ENCODE assay signal across 1 cellular context in the genomic region with DNA sequence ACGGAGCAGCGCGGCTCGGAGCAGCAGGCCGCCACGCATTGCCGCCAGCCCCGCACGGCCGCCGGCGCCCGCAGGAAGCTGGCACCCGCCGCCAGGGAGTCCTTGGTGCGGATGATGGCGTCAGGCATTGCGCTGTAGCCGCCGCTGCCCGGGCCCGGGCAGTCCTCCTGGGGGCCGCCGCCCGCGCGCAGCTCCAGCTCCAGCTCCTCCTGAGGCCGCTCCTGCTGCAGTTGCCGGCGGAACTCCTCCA.
TF ChIP-seq lines count a peak whose summit lies in the region.

No MANE protein-coding gene starts in this region.

TF ChIP-seq in HepG2, 621 proteins besides CTCF, POLR2A, EP300 and RAD21 (continued from another document and continues in another):
- TF ChIP-seq ZNF660 (CRISPR knock-in tag; IDR thresholded peaks at IDR 0.05; ENCODE audit: borderline replicate concordance, low read depth) (no peak), ZNF83 (CRISPR knock-in tag; IDR thresholded peaks at IDR 0.05; ENCODE audit: borderline replicate concordance) (peak; percentile 16; the same call in 1 of the 2 replicates), ZFP90 (CRISPR knock-in tag; IDR thresholded peaks at IDR 0.05; ENCODE audit: borderline replicate concordance) (no peak), ISL2 (CRISPR knock-in tag; IDR thresholded peaks at IDR 0.05) (no peak), ZNF550 (CRISPR knock-in tag; IDR thresholded peaks at IDR 0.05; ENCODE audit: borderline replicate concordance) (no peak), AGO2 (optimal IDR thresholded peaks at IDR 0.05; ENCODE audit: low read depth, low read length) (peak; percentile 37), ZNF598 (CRISPR knock-in tag; IDR thresholded peaks at IDR 0.05; ENCODE audit: borderline replicate concordance) (no peak), SOX6 (IDR thresholded peaks at IDR 0.05) (no peak), SOX6 (CRISPR knock-in tag; IDR thresholded peaks at IDR 0.05) (no peak), ZNF230 (CRISPR knock-in tag; IDR thresholded peaks at IDR 0.05) (no peak), BCL6 (CRISPR knock-in tag; IDR thresholded peaks at IDR 0.05) (0 out of 2 replicates have a peak, but pooled peaks have one; percentile 5), ZKSCAN8 (CRISPR knock-in tag; IDR thresholded peaks at IDR 0.05; ENCODE audit: borderline replicate concordance) (no peak), ZSCAN30 (CRISPR knock-in tag; IDR thresholded peaks at IDR 0.05) (no peak), ZNF460 (CRISPR knock-in tag; IDR thresholded peaks at IDR 0.05; ENCODE audit: borderline replicate concordance) (no peak), NFKB2 (CRISPR knock-in tag; IDR thresholded peaks at IDR 0.05; ENCODE audit: borderline replicate concordance) (no peak), MED13 (CRISPR knock-in tag; IDR thresholded peaks at IDR 0.05) (0 out of 2 replicates have a peak, but pooled peaks have one; percentile 6), MBD4 (IDR thresholded peaks at IDR 0.05; ENCODE audit: borderline replicate concordance, low read length) (no peak), ZNF331 (CRISPR knock-in tag; IDR thresholded peaks at IDR 0.05) (no peak), ZNF589 (CRISPR knock-in tag; conservative IDR thresholded peaks at IDR 0.05) (no peak), ZNF792 (CRISPR knock-in tag; IDR thresholded peaks at IDR 0.05) (no peak), FOXP1 (IDR thresholded peaks at IDR 0.05) (no peak), FOXP1 (CRISPR knock-in tag; IDR thresholded peaks at IDR 0.05) (no peak), NFYC (CRISPR knock-in tag; IDR thresholded peaks at IDR 0.05) (no peak), GABPA (IDR thresholded peaks at IDR 0.05; ENCODE audit: low read depth, low read length) (no peak), GABPA (CRISPR knock-in tag; IDR thresholded peaks at IDR 0.05; ENCODE audit: low read depth) (no peak), ZNF777 (CRISPR knock-in tag; IDR thresholded peaks at IDR 0.05) (peak; percentile 57; the same call in 1 of the 2 replicates), NKX3-1 (CRISPR knock-in tag; IDR thresholded peaks at IDR 0.05) (no peak), GTF2F1 (IDR thresholded peaks at IDR 0.05; ENCODE audit: low read length) (no peak), GPN1 (CRISPR knock-in tag; IDR thresholded peaks at IDR 0.05; ENCODE audit: borderline replicate concordance) (no peak), ZNF790 (CRISPR knock-in tag; IDR thresholded peaks at IDR 0.05; ENCODE audit: borderline replicate concordance) (no peak), SIN3B (IDR thresholded peaks at IDR 0.05; ENCODE audit: low read length) (no peak), TCF7 (IDR thresholded peaks at IDR 0.05; ENCODE audit: low read depth) (no peak), GABPB1 (CRISPR knock-in tag; IDR thresholded peaks at IDR 0.05) (no peak), ZSCAN20 (CRISPR knock-in tag; IDR thresholded peaks at IDR 0.05; ENCODE audit: borderline replicate concordance) (peak; percentile 17; the same call in 1 of the 2 replicates), ZNF7 (CRISPR knock-in tag; IDR thresholded peaks at IDR 0.05) (no peak), PHF5A (CRISPR knock-in tag; IDR thresholded peaks at IDR 0.05; ENCODE audit: low read depth, unreplicated experiment) (no peak), EEA1 (CRISPR knock-in tag; IDR thresholded peaks at IDR 0.05; ENCODE audit: borderline replicate concordance) (no peak; the same call in 1 of the 2 replicates), TARDBP (CRISPR knock-in tag; IDR thresholded peaks at IDR 0.05) (no peak), ZFP1 (CRISPR knock-in tag; IDR thresholded peaks at IDR 0.05) (no peak), POLR2AphosphoS5 (IDR thresholded peaks at IDR 0.05; ENCODE audit: low read depth, low read length) (no peak), SMYD3 (CRISPR knock-in tag; IDR thresholded peaks at IDR 0.05) (no peak), DMAP1 (CRISPR knock-in tag; IDR thresholded peaks at IDR 0.05) (0 out of 2 replicates have a peak, but pooled peaks have one; percentile 20), MAF1 (CRISPR knock-in tag; IDR thresholded peaks at IDR 0.05; ENCODE audit: borderline replicate concordance) (no peak), ZNF766 (CRISPR knock-in tag; IDR thresholded peaks at IDR 0.05; ENCODE audit: borderline replicate concordance) (no peak), KLF16 (CRISPR knock-in tag; IDR thresholded peaks at IDR 0.05) (0 out of 4 replicates have a peak, but pooled peaks of 1 of the 2 experiments have one; percentile 2), SALL1 (CRISPR knock-in tag; IDR thresholded peaks at IDR 0.05) (no peak), EED (CRISPR knock-in tag; IDR thresholded peaks at IDR 0.05) (no peak), SMARCE1 (IDR thresholded peaks at IDR 0.05; ENCODE audit: borderline replicate concordance) (no peak), KLF15 (CRISPR knock-in tag; IDR thresholded peaks at IDR 0.05; ENCODE audit: borderline replicate concordance) (no peak), ZNF326 (CRISPR knock-in tag; IDR thresholded peaks at IDR 0.05; ENCODE audit: borderline replicate concordance) (no peak), U2AF2 (IDR thresholded peaks at IDR 0.05; ENCODE audit: low read depth, low read length) (no peak), NR1H2 (CRISPR knock-in tag; IDR thresholded peaks at IDR 0.05; ENCODE audit: borderline replicate concordance, low read depth) (no peak), ERF (CRISPR knock-in tag; IDR thresholded peaks at IDR 0.05) (0 out of 2 replicates have a peak, but pooled peaks have one; percentile 6), AHR (CRISPR knock-in tag; IDR thresholded peaks at IDR 0.05) (no peak; the same call in 1 of the 2 replicates)
- TF ChIP-seq, protein P1, sequence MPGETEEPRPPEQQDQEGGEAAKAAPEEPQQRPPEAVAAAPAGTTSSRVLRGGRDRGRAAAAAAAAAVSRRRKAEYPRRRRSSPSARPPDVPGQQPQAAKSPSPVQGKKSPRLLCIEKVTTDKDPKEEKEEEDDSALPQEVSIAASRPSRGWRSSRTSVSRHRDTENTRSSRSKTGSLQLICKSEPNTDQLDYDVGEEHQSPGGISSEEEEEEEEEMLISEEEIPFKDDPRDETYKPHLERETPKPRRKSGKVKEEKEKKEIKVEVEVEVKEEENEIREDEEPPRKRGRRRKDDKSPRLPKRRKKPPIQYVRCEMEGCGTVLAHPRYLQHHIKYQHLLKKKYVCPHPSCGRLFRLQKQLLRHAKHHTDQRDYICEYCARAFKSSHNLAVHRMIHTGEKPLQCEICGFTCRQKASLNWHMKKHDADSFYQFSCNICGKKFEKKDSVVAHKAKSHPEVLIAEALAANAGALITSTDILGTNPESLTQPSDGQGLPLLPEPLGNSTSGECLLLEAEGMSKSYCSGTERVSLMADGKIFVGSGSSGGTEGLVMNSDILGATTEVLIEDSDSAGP (CRISPR knock-in tag; IDR thresholded peaks at IDR 0.05; ENCODE audit: borderline replicate concordance) = no peak
- TF ChIP-seq, protein P2, sequence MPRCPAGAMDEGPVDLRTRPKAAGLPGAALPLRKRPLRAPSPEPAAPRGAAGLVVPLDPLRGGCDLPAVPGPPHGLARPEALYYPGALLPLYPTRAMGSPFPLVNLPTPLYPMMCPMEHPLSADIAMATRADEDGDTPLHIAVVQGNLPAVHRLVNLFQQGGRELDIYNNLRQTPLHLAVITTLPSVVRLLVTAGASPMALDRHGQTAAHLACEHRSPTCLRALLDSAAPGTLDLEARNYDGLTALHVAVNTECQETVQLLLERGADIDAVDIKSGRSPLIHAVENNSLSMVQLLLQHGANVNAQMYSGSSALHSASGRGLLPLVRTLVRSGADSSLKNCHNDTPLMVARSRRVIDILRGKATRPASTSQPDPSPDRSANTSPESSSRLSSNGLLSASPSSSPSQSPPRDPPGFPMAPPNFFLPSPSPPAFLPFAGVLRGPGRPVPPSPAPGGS (CRISPR knock-in tag; IDR thresholded peaks at IDR 0.05) = peak; percentile 92; the same call in 1 of the 2 replicates
- TF ChIP-seq, protein P3, sequence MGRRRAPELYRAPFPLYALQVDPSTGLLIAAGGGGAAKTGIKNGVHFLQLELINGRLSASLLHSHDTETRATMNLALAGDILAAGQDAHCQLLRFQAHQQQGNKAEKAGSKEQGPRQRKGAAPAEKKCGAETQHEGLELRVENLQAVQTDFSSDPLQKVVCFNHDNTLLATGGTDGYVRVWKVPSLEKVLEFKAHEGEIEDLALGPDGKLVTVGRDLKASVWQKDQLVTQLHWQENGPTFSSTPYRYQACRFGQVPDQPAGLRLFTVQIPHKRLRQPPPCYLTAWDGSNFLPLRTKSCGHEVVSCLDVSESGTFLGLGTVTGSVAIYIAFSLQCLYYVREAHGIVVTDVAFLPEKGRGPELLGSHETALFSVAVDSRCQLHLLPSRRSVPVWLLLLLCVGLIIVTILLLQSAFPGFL (CRISPR knock-in tag; IDR thresholded peaks at IDR 0.05) = no peak
- TF ChIP-seq, protein P4, sequence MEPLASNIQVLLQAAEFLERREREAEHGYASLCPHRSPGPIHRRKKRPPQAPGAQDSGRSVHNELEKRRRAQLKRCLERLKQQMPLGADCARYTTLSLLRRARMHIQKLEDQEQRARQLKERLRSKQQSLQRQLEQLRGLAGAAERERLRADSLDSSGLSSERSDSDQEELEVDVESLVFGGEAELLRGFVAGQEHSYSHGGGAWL (CRISPR knock-in tag; IDR thresholded peaks at IDR 0.05) = no peak
- TF ChIP-seq, protein P5, sequence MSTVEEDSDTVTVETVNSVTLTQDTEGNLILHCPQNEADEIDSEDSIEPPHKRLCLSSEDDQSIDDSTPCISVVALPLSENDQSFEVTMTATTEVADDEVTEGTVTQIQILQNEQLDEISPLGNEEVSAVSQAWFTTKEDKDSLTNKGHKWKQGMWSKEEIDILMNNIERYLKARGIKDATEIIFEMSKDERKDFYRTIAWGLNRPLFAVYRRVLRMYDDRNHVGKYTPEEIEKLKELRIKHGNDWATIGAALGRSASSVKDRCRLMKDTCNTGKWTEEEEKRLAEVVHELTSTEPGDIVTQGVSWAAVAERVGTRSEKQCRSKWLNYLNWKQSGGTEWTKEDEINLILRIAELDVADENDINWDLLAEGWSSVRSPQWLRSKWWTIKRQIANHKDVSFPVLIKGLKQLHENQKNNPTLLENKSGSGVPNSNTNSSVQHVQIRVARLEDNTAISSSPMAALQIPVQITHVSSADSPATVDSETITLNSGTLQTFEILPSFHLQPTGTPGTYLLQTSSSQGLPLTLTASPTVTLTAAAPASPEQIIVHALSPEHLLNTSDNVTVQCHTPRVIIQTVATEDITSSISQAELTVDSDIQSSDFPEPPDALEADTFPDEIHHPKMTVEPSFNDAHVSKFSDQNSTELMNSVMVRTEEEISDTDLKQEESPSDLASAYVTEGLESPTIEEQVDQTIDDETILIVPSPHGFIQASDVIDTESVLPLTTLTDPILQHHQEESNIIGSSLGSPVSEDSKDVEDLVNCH (CRISPR knock-in tag; IDR thresholded peaks at IDR 0.05) = no peak
- TF ChIP-seq, protein P6, sequence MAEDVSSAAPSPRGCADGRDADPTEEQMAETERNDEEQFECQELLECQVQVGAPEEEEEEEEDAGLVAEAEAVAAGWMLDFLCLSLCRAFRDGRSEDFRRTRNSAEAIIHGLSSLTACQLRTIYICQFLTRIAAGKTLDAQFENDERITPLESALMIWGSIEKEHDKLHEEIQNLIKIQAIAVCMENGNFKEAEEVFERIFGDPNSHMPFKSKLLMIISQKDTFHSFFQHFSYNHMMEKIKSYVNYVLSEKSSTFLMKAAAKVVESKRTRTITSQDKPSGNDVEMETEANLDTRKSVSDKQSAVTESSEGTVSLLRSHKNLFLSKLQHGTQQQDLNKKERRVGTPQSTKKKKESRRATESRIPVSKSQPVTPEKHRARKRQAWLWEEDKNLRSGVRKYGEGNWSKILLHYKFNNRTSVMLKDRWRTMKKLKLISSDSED (CRISPR knock-in tag; IDR thresholded peaks at IDR 0.05) = no peak
- TF ChIP-seq, protein P7, sequence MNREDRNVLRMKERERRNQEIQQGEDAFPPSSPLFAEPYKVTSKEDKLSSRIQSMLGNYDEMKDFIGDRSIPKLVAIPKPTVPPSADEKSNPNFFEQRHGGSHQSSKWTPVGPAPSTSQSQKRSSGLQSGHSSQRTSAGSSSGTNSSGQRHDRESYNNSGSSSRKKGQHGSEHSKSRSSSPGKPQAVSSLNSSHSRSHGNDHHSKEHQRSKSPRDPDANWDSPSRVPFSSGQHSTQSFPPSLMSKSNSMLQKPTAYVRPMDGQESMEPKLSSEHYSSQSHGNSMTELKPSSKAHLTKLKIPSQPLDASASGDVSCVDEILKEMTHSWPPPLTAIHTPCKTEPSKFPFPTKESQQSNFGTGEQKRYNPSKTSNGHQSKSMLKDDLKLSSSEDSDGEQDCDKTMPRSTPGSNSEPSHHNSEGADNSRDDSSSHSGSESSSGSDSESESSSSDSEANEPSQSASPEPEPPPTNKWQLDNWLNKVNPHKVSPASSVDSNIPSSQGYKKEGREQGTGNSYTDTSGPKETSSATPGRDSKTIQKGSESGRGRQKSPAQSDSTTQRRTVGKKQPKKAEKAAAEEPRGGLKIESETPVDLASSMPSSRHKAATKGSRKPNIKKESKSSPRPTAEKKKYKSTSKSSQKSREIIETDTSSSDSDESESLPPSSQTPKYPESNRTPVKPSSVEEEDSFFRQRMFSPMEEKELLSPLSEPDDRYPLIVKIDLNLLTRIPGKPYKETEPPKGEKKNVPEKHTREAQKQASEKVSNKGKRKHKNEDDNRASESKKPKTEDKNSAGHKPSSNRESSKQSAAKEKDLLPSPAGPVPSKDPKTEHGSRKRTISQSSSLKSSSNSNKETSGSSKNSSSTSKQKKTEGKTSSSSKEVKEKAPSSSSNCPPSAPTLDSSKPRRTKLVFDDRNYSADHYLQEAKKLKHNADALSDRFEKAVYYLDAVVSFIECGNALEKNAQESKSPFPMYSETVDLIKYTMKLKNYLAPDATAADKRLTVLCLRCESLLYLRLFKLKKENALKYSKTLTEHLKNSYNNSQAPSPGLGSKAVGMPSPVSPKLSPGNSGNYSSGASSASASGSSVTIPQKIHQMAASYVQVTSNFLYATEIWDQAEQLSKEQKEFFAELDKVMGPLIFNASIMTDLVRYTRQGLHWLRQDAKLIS (CRISPR knock-in tag; IDR thresholded peaks at IDR 0.05) = no peak
- TF ChIP-seq, protein P8, sequence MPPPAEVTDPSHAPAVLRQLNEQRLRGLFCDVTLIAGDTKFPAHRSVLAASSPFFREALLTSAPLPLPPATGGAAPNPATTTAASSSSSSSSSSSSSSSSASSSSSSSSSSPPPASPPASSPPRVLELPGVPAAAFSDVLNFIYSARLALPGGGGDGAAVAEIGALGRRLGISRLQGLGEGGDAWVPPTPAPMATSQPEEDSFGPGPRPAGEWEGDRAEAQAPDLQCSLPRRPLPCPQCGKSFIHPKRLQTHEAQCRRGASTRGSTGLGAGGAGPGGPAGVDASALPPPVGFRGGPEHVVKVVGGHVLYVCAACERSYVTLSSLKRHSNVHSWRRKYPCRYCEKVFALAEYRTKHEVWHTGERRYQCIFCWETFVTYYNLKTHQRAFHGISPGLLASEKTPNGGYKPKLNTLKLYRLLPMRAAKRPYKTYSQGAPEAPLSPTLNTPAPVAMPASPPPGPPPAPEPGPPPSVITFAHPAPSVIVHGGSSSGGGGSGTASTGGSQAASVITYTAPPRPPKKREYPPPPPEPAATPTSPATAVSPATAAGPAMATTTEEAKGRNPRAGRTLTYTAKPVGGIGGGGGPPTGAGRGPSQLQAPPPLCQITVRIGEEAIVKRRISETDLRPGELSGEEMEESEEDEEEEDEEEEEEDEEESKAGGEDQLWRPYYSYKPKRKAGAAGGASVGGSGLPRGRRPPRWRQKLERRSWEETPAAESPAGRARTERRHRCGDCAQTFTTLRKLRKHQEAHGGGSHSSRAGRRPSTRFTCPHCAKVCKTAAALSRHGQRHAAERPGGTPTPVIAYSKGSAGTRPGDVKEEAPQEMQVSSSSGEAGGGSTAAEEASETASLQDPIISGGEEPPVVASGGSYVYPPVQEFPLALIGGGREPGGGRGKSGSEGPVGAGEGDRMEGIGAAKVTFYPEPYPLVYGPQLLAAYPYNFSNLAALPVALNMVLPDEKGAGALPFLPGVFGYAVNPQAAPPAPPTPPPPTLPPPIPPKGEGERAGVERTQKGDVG (CRISPR knock-in tag; IDR thresholded peaks at IDR 0.05; ENCODE audit: borderline replicate concordance) = no peak
